In genomic region chr1:182604128-182604834, GRCh38 we compare ENCODE assay signal across 1 cellular context.
TF ChIP-seq lines count a peak whose summit lies in the region.

TSS of gene RGS16 (minus strand) at chr1:182604389. CDS start at chr1:182604259, 130 bp downstream.

TF ChIP-seq in IMR-90, 13 proteins besides CTCF, POLR2A, EP300 and RAD21 (continued from another document):
- TF ChIP-seq MAZ (IDR thresholded peaks at IDR 0.05; ENCODE audit: borderline replicate concordance, low read depth, low read length) = no peak
- no peak for TF ChIP-seq CHD1 (IDR thresholded peaks at IDR 0.05; ENCODE audit: low read depth, low read length)
- TF ChIP-seq NFE2L2 (IDR thresholded peaks at IDR 0.05; ENCODE audit: low read depth, low read length) = no peak
- TF ChIP-seq CEBPB (IDR thresholded peaks at IDR 0.05; ENCODE audit: low read depth, low read length) = no peak
